ENCODE assay signal across 11 cellular contexts in the genomic region with DNA sequence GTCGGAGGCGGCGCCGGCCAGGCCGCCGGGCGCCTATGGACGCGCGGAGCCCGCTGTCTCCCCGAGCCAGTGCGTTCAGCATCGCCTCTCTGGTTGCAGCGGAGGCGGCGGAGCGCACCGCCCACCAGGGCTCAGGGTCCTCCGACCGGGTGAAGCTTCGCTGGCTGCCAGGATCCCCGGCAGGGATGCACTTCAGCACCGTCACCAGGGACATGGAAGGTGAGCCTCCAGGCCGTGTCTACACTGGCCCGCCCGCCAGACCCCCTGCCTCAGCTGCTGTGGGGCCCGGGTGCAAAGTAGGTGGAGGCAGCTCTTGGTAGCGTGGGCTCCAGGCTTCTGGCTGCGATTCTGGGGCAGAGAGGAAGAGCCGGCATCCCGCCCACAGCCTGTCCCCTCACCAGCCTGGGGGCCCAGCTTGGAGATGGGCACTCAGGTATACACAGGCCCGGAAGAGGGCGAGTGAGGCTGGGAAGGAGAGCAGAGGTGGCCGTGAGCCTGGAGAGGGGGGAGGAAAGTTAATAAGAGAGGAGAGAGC. TPM values are rescaled to one million over a fixed set of nuclear protein-coding genes. Genes with fewer than 3 reads are reported as not detected.
DNase-seq lines count a peak whose midpoint lies in the region; ATAC-seq and TF ChIP-seq lines count a peak whose summit lies in the region.
"Had no signal": no experiment of that assay in that cellular context is flagged by ENCODE, and none has a peak within 500 bp of the region (broad histone marks: within the 10 kb centered on the region; RNA-seq: fewer than 3 reads in every experiment).

No MANE protein-coding gene starts in this region.

- H3K79me2 ChIP-seq in mammary epithelial cell (ENCODE audit: insufficient read depth, low read length), result no peaks in the 10 kb centered on the region

- ATAC-seq in HG03045 (IDR thresholded peaks at IDR 0.05; ENCODE audit: unreplicated experiment), result no peak
- ATAC-seq in HG02852 (IDR thresholded peaks at IDR 0.05; ENCODE audit: unreplicated experiment), result no peak

- CTCF ChIA-PET in mammary epithelial cell (lab: Charles Lee; ENCODE audit: low non-redundant PET), result no interaction called here
- CTCF ChIA-PET in activated CD4-positive, alpha-beta memory T cell treated with anti-CD3 and anti-CD28 coated beads for 36 hours (lab: Charles Lee), result no interaction called here

- H3K4me1 ChIP-seq in breast epithelium (peaks cover 5 to 12% of the 10 kb centered on the region in 2 donors), mammary epithelial cell (ENCODE audit: insufficient read depth, low read length) (peaks cover 16% of the 10 kb centered on the region), iPS-15b (ENCODE audit: control insufficient read depth, insufficient read depth, low read length) (peaks cover 2% of the 10 kb centered on the region), suprapubic skin (peaks cover 74% of the 10 kb centered on the region)

- no peak for TF ChIP-seq POLR2A in breast epithelium (IDR thresholded peaks at IDR 0.05)
- no peak for TF ChIP-seq POLR2A in suprapubic skin (IDR thresholded peaks at IDR 0.05)

- H3K4me2 ChIP-seq in mammary epithelial cell (ENCODE audit: insufficient read depth, low read depth, low read length), result no peak overlapping the region

- peaks cover 9 to 36% of the 10 kb centered on the region in 2 donors for H3K27me3 ChIP-seq in breast epithelium
- H3K27me3 ChIP-seq in mammary epithelial cell (ENCODE audit: insufficient read depth, low read length), result peaks cover 28% of the 10 kb centered on the region
- H3K27me3 ChIP-seq in iPS-15b (ENCODE audit: control insufficient read depth, insufficient read depth, low read length), result peaks cover 89% of the 10 kb centered on the region
- H3K27me3 ChIP-seq in suprapubic skin, result peaks cover 63% of the 10 kb centered on the region

- H2AFZ ChIP-seq in mammary epithelial cell (ENCODE audit: low read depth, low read length), result no peak overlapping the region

- H3K9me3 Mint-ChIP-seq in activated CD4-positive, alpha-beta memory T cell treated with anti-CD3 and anti-CD28 coated beads for 36 hours, result no peaks in the 10 kb centered on the region

- DNase-seq in breast epithelium (ENCODE audit: low spot score in 2 of 2) (no peak), mammary epithelial cell (no peak), suprapubic skin (ENCODE audit: low spot score in 2 of 2) (no peak), NCI-H146 (lab: John Stamatoyannopoulos, UW) (no peak)
- no peak for DNase-seq in activated CD4-positive, alpha-beta memory T cell treated with anti-CD3 and anti-CD28 coated beads for 36 hours
- DNase-seq: midbrain, MV-4-11, substantia nigra had no signal

- no peaks in the 10 kb centered on the region for H3K36me3 ChIP-seq in breast epithelium
- H3K36me3 ChIP-seq in mammary epithelial cell (ENCODE audit: insufficient read depth, low read length), result no peaks in the 10 kb centered on the region
- peaks cover 2% of the 10 kb centered on the region for H3K36me3 ChIP-seq in iPS-15b (ENCODE audit: control insufficient read depth, insufficient read depth, low read length)
- H3K36me3 ChIP-seq in suprapubic skin, result no peaks in the 10 kb centered on the region

- POLR2A ChIA-PET in activated CD4-positive, alpha-beta memory T cell treated with anti-CD3 and anti-CD28 coated beads for 36 hours (lab: Charles Lee), result no interaction called here

- H3K4me3 Mint-ChIP-seq in activated CD4-positive, alpha-beta memory T cell treated with anti-CD3 and anti-CD28 coated beads for 36 hours, result peak overlapping the region; percentile 42

- peaks cover 2% of the 10 kb centered on the region for H3K36me3 Mint-ChIP-seq in activated CD4-positive, alpha-beta memory T cell treated with anti-CD3 and anti-CD28 coated beads for 36 hours

- H3K27ac ChIP-seq in breast epithelium, result no peak overlapping the region
- H3K27ac ChIP-seq in mammary epithelial cell (ENCODE audit: insufficient read depth, low read depth, low read length), result no peak overlapping the region
- H3K27ac ChIP-seq in suprapubic skin, result peak overlapping the region; percentile 22

- no peak overlapping the region for H3K9ac ChIP-seq in mammary epithelial cell (ENCODE audit: insufficient read depth, low read length)
- H3K9ac ChIP-seq in iPS-15b (ENCODE audit: low read depth, low read length), result no peak overlapping the region

- peaks cover 61% of the 10 kb centered on the region for H3K27me3 Mint-ChIP-seq in activated CD4-positive, alpha-beta memory T cell treated with anti-CD3 and anti-CD28 coated beads for 36 hours

- TF ChIP-seq CTCF in breast epithelium (IDR thresholded peaks at IDR 0.05) (no peak), mammary epithelial cell (conservative IDR thresholded peaks at IDR 0.05 in 1 of 2, IDR thresholded peaks at IDR 0.05 in 1 of 2; ENCODE audit: extremely low read depth in 1 of 2, insufficient read depth in 1 of 2, low read depth in 1 of 2, low read length in 2 of 2) (no peak), suprapubic skin (IDR thresholded peaks at IDR 0.05) (no peak)

- H4K20me1 ChIP-seq in mammary epithelial cell (ENCODE audit: insufficient read depth, low read length), result no peaks in the 10 kb centered on the region

- no TSS peak for BruUV-seq in mammary epithelial cell (replicated peaks; lab: Mats Ljungman, UMichigan)

- H3K4me1 Mint-ChIP-seq in activated CD4-positive, alpha-beta memory T cell treated with anti-CD3 and anti-CD28 coated beads for 36 hours (ENCODE audit: low read depth), result peaks cover 29% of the 10 kb centered on the region

- H3K4me3 ChIP-seq in breast epithelium (peak overlapping the region; percentile 10 to 45 (median 44)), mammary epithelial cell (replicated peaks in 1 of 3; ENCODE audit: insufficient read depth in 1 of 3, low read depth in 2 of 3, low read length in 3 of 3) (no peak overlapping the region), iPS-15b (ENCODE audit: low read depth, low read length) (peak overlapping the region; percentile 8), suprapubic skin (peak overlapping the region; percentile 51)

- no peak overlapping the region for H3K27ac Mint-ChIP-seq in activated CD4-positive, alpha-beta memory T cell treated with anti-CD3 and anti-CD28 coated beads for 36 hours

- no peak for TF ChIP-seq EP300 in suprapubic skin (IDR thresholded peaks at IDR 0.05)

- intact Hi-C loops in breast epithelium (cut with DNase I; ENCODE audit: low total_unique reads), result no loop called here
- intact Hi-C loops in mammary epithelial cell (cut with micrococcal nuclease), result no loop called here
- intact Hi-C loops in activated CD4-positive, alpha-beta memory T cell treated with anti-CD3 and anti-CD28 coated beads for 36 hours (cut with micrococcal nuclease), result loop anchor here (5.0 kb wide), 1 partner anchor 133 kb away; no protein-coding TSS in a partner anchor

- H3K9me3 ChIP-seq in breast epithelium (no peaks in the 10 kb centered on the region), mammary epithelial cell (replicated peaks; ENCODE audit: insufficient read depth, low read length) (no peaks in the 10 kb centered on the region), iPS-15b (ENCODE audit: control insufficient read depth, insufficient read depth, low read length) (no peaks in the 10 kb centered on the region), suprapubic skin (no peaks in the 10 kb centered on the region)

- dilution Hi-C loops in mammary epithelial cell (cut with HindIII; ENCODE audit: low sequenced_read_pairs), result loop anchor here (5.0 kb wide), 3 partner anchors 73 to 263 kb away; partner anchors contain the start of gene TANGO2

- 28% methylated on average over 14 of the region's 35 CpGs for WGBS in mammary epithelial cell (ENCODE audit: low coverage, missing lambda C conversion rate)
- 14% methylated on average over 27 of the region's 35 CpGs for WGBS in suprapubic skin

- in situ Hi-C loops in mammary epithelial cell (cut with MboI; ENCODE audit: low sequenced_read_pairs in 2 of 2), result loop anchor here (10.0 kb wide), 2 partner anchors 55 to 155 kb away; no protein-coding TSS in a partner anchor

RNA-seq across cellular contexts. Expression of gene TBX1, which starts 1.1 kb away (rescaled TPM):
- total RNA-seq in breast epithelium, result 1 to 10 TPM in 2 of 3 donors, under 1 TPM in 1; 0.96 to 9.2 (median 2.9) TPM
- under 1 TPM in 1 of 2 donors, not detected in 1; 0.17 TPM for total RNA-seq in mammary epithelial cell
- polyA plus RNA-seq in mammary epithelial cell, result not detected
- polyA minus RNA-seq in mammary epithelial cell, result not detected
- total RNA-seq in activated CD4-positive, alpha-beta memory T cell treated with anti-CD3 and anti-CD28 coated beads for 36 hours, result not detected
- 1 to 10 TPM; 1.6 to 7.0 (median 4.8) TPM for total RNA-seq in suprapubic skin

RNA-seq across cellular contexts. Expression of gene GP1BB, which starts 36.2 kb away (rescaled TPM):
- total RNA-seq in breast epithelium (1 to 10 TPM; 1.3 to 6.2 (median 2.9) TPM), mammary epithelial cell (1 to 10 TPM in 1 of 2 donors, under 1 TPM in 1; 0.21 to 1.5 TPM), suprapubic skin (10 to 100 TPM; 14.7 to 28.7 (median 19.4) TPM)
- polyA plus RNA-seq in mammary epithelial cell, result 0.76 TPM
- polyA minus RNA-seq in mammary epithelial cell, result not detected
- total RNA-seq in activated CD4-positive, alpha-beta memory T cell treated with anti-CD3 and anti-CD28 coated beads for 36 hours, result not detected

RNA-seq across cellular contexts. Expression of gene SEPTIN5, which starts 45.2 kb away (rescaled TPM):
- total RNA-seq in breast epithelium, result 10 to 100 TPM in 2 of 3 donors, 1 to 10 TPM in 1; 5.4 to 33.8 (median 18.4) TPM
- total RNA-seq in mammary epithelial cell, result 10 to 100 TPM in 1 of 2 donors, 1 to 10 TPM in 1; 7.9 to 20.5 TPM
- 6.5 TPM for polyA plus RNA-seq in mammary epithelial cell
- polyA minus RNA-seq in mammary epithelial cell, result 29.6 TPM
- total RNA-seq in activated CD4-positive, alpha-beta memory T cell treated with anti-CD3 and anti-CD28 coated beads for 36 hours, result under 1 TPM; 0.41 to 0.43 TPM
- 100 to 1,000 TPM in 3 of 4 donors, 10 to 100 TPM in 1; 89.0 to 147 (median 129) TPM for total RNA-seq in suprapubic skin

Comparison
In these comparisons a context has a peak if more than half of its experiments do, and no peak if none do; other contexts are left out.
1. H3K4me3 ChIP-seq: peak in breast epithelium (3 of 3), iPS-15b (single experiment) and suprapubic skin (single experiment); none in mammary epithelial cell (0 of 3).
2. RNA of gene SEPTIN5, which starts 45.2 kb away (total RNA-seq): 89.0 to 147 TPM in suprapubic skin, 7.9 to 20.5 TPM in mammary epithelial cell and 5.4 to 33.8 TPM in breast epithelium; 0.41 to 0.43 TPM in activated CD4-positive, alpha-beta memory T cell treated with anti-CD3 and anti-CD28 coated beads for 36 hours; every median in the first group is over 4 times any median in the second.